Comparison of ENCODE assay signal across 3 cellular contexts in the genomic region with DNA sequence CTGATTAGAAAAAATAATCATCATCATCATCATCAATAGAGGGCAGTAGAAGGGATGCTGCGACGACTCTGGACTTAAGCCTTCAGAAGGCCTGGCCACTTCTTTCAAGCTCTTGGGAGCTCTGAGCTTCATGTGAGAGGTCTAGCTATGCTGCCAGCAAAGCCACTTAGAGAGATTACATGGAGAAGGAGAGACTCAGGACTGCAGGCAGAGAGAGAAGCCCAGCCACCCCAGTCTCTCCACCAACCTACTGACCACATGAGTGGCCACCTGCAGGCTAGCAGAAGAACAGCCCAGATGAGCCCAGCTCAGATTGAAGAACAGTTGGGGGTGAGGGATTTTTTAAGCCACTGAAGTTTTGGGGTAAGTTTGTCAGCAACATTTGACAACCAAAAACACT.
TF ChIP-seq lines count a peak whose summit lies in the region.

No MANE protein-coding gene starts in this region.

TF ChIP-seq in HCT116, 20 proteins besides CTCF, POLR2A, EP300 and RAD21:
- TF ChIP-seq, protein P1, sequence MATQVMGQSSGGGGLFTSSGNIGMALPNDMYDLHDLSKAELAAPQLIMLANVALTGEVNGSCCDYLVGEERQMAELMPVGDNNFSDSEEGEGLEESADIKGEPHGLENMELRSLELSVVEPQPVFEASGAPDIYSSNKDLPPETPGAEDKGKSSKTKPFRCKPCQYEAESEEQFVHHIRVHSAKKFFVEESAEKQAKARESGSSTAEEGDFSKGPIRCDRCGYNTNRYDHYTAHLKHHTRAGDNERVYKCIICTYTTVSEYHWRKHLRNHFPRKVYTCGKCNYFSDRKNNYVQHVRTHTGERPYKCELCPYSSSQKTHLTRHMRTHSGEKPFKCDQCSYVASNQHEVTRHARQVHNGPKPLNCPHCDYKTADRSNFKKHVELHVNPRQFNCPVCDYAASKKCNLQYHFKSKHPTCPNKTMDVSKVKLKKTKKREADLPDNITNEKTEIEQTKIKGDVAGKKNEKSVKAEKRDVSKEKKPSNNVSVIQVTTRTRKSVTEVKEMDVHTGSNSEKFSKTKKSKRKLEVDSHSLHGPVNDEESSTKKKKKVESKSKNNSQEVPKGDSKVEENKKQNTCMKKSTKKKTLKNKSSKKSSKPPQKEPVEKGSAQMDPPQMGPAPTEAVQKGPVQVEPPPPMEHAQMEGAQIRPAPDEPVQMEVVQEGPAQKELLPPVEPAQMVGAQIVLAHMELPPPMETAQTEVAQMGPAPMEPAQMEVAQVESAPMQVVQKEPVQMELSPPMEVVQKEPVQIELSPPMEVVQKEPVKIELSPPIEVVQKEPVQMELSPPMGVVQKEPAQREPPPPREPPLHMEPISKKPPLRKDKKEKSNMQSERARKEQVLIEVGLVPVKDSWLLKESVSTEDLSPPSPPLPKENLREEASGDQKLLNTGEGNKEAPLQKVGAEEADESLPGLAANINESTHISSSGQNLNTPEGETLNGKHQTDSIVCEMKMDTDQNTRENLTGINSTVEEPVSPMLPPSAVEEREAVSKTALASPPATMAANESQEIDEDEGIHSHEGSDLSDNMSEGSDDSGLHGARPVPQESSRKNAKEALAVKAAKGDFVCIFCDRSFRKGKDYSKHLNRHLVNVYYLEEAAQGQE (IDR thresholded peaks at IDR 0.05; ENCODE audit: low read depth), result no peak
- TF ChIP-seq SIN3A (IDR thresholded peaks at IDR 0.05; ENCODE audit: low read depth) (no peak), POLR2AphosphoS5 (IDR thresholded peaks at IDR 0.05; ENCODE audit: low read depth, low read length) (no peak), CEBPB (IDR thresholded peaks at IDR 0.05; ENCODE audit: low read depth) (no peak), ELF1 (IDR thresholded peaks at IDR 0.05; ENCODE audit: borderline replicate concordance, low read depth) (no peak), TCF7L2 (IDR thresholded peaks at IDR 0.05; ENCODE audit: borderline replicate concordance, extremely low read depth, insufficient read depth, insufficient read length) (no peak), FOSL1 (IDR thresholded peaks at IDR 0.05; ENCODE audit: low read depth) (no peak), SP1 (IDR thresholded peaks at IDR 0.05; ENCODE audit: low read depth) (no peak), CBX3 (IDR thresholded peaks at IDR 0.05; ENCODE audit: low read depth) (no peak), JUND (IDR thresholded peaks at IDR 0.05) (no peak)
- TF ChIP-seq, protein P2, sequence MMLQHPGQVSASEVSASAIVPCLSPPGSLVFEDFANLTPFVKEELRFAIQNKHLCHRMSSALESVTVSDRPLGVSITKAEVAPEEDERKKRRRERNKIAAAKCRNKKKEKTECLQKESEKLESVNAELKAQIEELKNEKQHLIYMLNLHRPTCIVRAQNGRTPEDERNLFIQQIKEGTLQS (IDR thresholded peaks at IDR 0.05), result no peak

TF ChIP-seq in K562, 482 proteins besides CTCF, POLR2A, EP300 and RAD21:
- TF ChIP-seq SMARCA5 (IDR thresholded peaks at IDR 0.05) (no peak), TAF7 (tag; IDR thresholded peaks at IDR 0.05) (no peak), EGR1 (conservative IDR thresholded peaks at IDR 0.05) (no peak), PURB (CRISPR knock-in tag; IDR thresholded peaks at IDR 0.05; ENCODE audit: low read depth) (no peak), XRCC3 (IDR thresholded peaks at IDR 0.05) (no peak), CXXC5 (CRISPR knock-in tag; IDR thresholded peaks at IDR 0.05) (no peak)

TF ChIP-seq in HepG2, 621 proteins besides CTCF, POLR2A, EP300 and RAD21:
- TF ChIP-seq SMC3 (IDR thresholded peaks at IDR 0.05; ENCODE audit: low read length) (peak; percentile 47; the same call in 1 of the 2 replicates), ZNF720 (CRISPR knock-in tag; IDR thresholded peaks at IDR 0.05) (no peak), ZNF331 (CRISPR knock-in tag; IDR thresholded peaks at IDR 0.05) (peak; percentile 96), STAG1 (CRISPR knock-in tag; IDR thresholded peaks at IDR 0.05) (peak; percentile 23)
TF ChIP-seq in HepG2: peak in this region for 3.
